10 cellular contexts compared by ENCODE assay signal in genomic region chr2:130692041-130692770, GRCh38. TPM values are rescaled to one million over a fixed set of nuclear protein-coding genes. Genes with fewer than 3 reads are reported as not detected.
"Had no signal": no experiment of that assay in that cellular context is flagged by ENCODE, and none has a peak within 500 bp of the region (broad histone marks: within the 10 kb centered on the region; RNA-seq: fewer than 3 reads in every experiment).

No MANE protein-coding gene starts in this region.

RNA-seq across cellular contexts. Expression of gene GPR148, which starts 36.7 kb away (rescaled TPM):
- total RNA-seq: activated B cell treated with CpG ODN at 0.5 μM for 24 hours; activated CD4-positive, alpha-beta T cell treated with anti-CD3 and anti-CD28 coated beads for 36 hours; activated naive CD4-positive, alpha-beta T cell treated with anti-CD3 and anti-CD28 coated beads, Interleukin-2, amount 50 U/mL, for 72 hours; activated T-helper 17 cell treated with anti-CD3 and anti-CD28 coated beads, Interleukin-2, amount 50 U/mL, for 72 hours; ascending aorta; dermis blood vessel endothelial cell; frontal cortex; left cardiac atrium; lung microvascular endothelial cell; mesothelial cell of epicardium had no signal
